In genomic region chr17:36846410-36847292, GRCh38 we compare ENCODE assay signal across 20 cellular contexts.
DNase-seq lines count a peak whose midpoint lies in the region.
"Had no signal": no experiment of that assay in that cellular context is flagged by ENCODE, and none has a peak within 500 bp of the region (broad histone marks: within the 10 kb centered on the region; RNA-seq: fewer than 3 reads in every experiment).

No MANE protein-coding gene starts in this region.

- no peak overlapping the region for H3K4me3 Mint-ChIP-seq in activated naive CD4-positive, alpha-beta T cell treated with anti-CD3 and anti-CD28 coated beads, Interleukin-2, amount 50 U/mL, for 24 hours
- H3K4me3 Mint-ChIP-seq: B cell; CD4-positive, alpha-beta T cell had no signal

- peak overlapping the region in 1 of 2 experiments; percentile 9 for H3K4ac ChIP-seq in mesenchymal stem cell (ENCODE audit: low read depth in 1 of 2, low read length in 2 of 2)

- no peak overlapping the region for H3K9ac ChIP-seq in mesenchymal stem cell (ENCODE audit: low read length)

- no peak overlapping the region for H2BK120ac ChIP-seq in mesenchymal stem cell (ENCODE audit: low read depth, low read length)

- 74% methylated on average over 13 of the region's 14 CpGs for WGBS in mesenchymal stem cell

- H3K4me3 ChIP-seq in SJSA1 (no peak overlapping the region), mesenchymal stem cell (ENCODE audit: insufficient read depth in 1 of 2, low read depth in 1 of 2, low read length in 2 of 2) (no peak overlapping the region)
- H3K4me3 ChIP-seq: K562, MG63 had no signal

- H3K4me1 ChIP-seq in SJSA1 (replicated peaks): peaks cover 41% of the 10 kb centered on the region
- peaks cover 31% of the 10 kb centered on the region for H3K4me1 ChIP-seq in mesenchymal stem cell (ENCODE audit: control insufficient read depth, insufficient read depth, low read depth, low read length)

- H3K27me3 ChIP-seq in SJSA1 (replicated peaks) (no peaks in the 10 kb centered on the region), mesenchymal stem cell (ENCODE audit: control insufficient read depth in 1 of 2, insufficient read depth in 1 of 2, low read length in 2 of 2) (peaks cover 8 to 59% of the 10 kb centered on the region in 2 experiments)
- H3K27me3 ChIP-seq: MG63 had no signal

- H4K8ac ChIP-seq in mesenchymal stem cell (ENCODE audit: low read length): no peak overlapping the region

- H3K27ac Mint-ChIP-seq in activated naive CD4-positive, alpha-beta T cell treated with anti-CD3 and anti-CD28 coated beads, Interleukin-2, amount 50 U/mL, for 24 hours: peak overlapping the region; percentile 48
- H3K27ac Mint-ChIP-seq: B cell; CD4-positive, alpha-beta T cell had no signal

- H2BK5ac ChIP-seq in mesenchymal stem cell (ENCODE audit: low read depth, low read length, poor library complexity, severe bottlenecking): no peak overlapping the region

- no peak for DNase-seq in activated naive CD4-positive, alpha-beta T cell treated with Interleukin-2 at 50 U/mL for 16 hours
- DNase-seq in SJSA1 (ENCODE audit: low read depth in 1 of 2, low spot score in 2 of 2) (no peak), mesenchymal stem cell (no peak), posterior vena cava (ENCODE audit: low spot score) (peak; percentile 60), globus pallidus (ENCODE audit: low spot score) (no peak)
- no peak for DNase-seq in stimulated activated naive CD4-positive, alpha-beta T cell (lab: John Stamatoyannopoulos, UW)
- DNase-seq in activated CD4-positive, alpha-beta T cell treated with anti-CD3 and anti-CD28 coated beads, Interleukin-2, amount 50 U/mL, for 1 hour: no peak
- DNase-seq: CD4-positive, alpha-beta T cell; COR-L47; DMS 273 treated with DMSO at 0.1 percent for 48 hours; DND-41; MG63; NCI-H1436; NCI-H187 treated with DMSO at 0.1 percent for 48 hours; NCI-H2227 treated with DMSO at 0.1 percent for 48 hours; NCI-H510A treated with DMSO at 0.1 percent for 48 hours; NCI-H774 had no signal

- H3K36me3 Mint-ChIP-seq in activated naive CD4-positive, alpha-beta T cell treated with anti-CD3 and anti-CD28 coated beads, Interleukin-2, amount 50 U/mL, for 24 hours: no peaks in the 10 kb centered on the region

- no peak overlapping the region for H3K4me2 ChIP-seq in mesenchymal stem cell (ENCODE audit: low read length, poor library complexity, severe bottlenecking)

- H2AK5ac ChIP-seq in mesenchymal stem cell (ENCODE audit: low read length, severe bottlenecking): peak overlapping the region; percentile 23

- intact Hi-C loops in posterior vena cava (cut with DNase I): no loop called here

- no peak overlapping the region for H3K18ac ChIP-seq in mesenchymal stem cell (ENCODE audit: low read depth in 1 of 2, low read length in 2 of 2)

- H3K36me3 ChIP-seq in SJSA1 (no peaks in the 10 kb centered on the region), mesenchymal stem cell (ENCODE audit: control insufficient read depth in 1 of 2, insufficient read depth in 2 of 2, low read depth in 1 of 2, low read length in 2 of 2) (no peaks in the 10 kb centered on the region)
- H3K36me3 ChIP-seq: MG63 had no signal

- 0 out of 2 replicates have a peak overlapping the region, but pooled peaks have one; percentile 11 for H3K27ac ChIP-seq in SJSA1
- H3K27ac ChIP-seq in mesenchymal stem cell (ENCODE audit: low read length, poor library complexity, severe bottlenecking): no peak overlapping the region

- no peak overlapping the region for H3K23ac ChIP-seq in mesenchymal stem cell (ENCODE audit: low read length in 2 of 2)

- H2BK12ac ChIP-seq in mesenchymal stem cell (ENCODE audit: low read length in 2 of 2): peak overlapping the region in 1 of 2 experiments; percentile 37

- no peaks in the 10 kb centered on the region for H3K79me1 ChIP-seq in mesenchymal stem cell (replicated peaks; ENCODE audit: low read length, poor library complexity, severe bottlenecking)

- no peak overlapping the region for H2BK15ac ChIP-seq in mesenchymal stem cell (ENCODE audit: low read depth, poor library complexity, severe bottlenecking)

- peaks cover 9% of the 10 kb centered on the region for H3K27me3 Mint-ChIP-seq in activated naive CD4-positive, alpha-beta T cell treated with anti-CD3 and anti-CD28 coated beads, Interleukin-2, amount 50 U/mL, for 24 hours

- no peaks in the 10 kb centered on the region for H3K9me3 Mint-ChIP-seq in activated naive CD4-positive, alpha-beta T cell treated with anti-CD3 and anti-CD28 coated beads, Interleukin-2, amount 50 U/mL, for 24 hours
- H3K9me3 Mint-ChIP-seq: CD4-positive, alpha-beta T cell had no signal

- H4K91ac ChIP-seq in mesenchymal stem cell (ENCODE audit: low read length): no peak overlapping the region

- no peak overlapping the region for H2AFZ ChIP-seq in mesenchymal stem cell (ENCODE audit: low read depth, low read length)

- no peaks in the 10 kb centered on the region for H3K4me1 Mint-ChIP-seq in activated naive CD4-positive, alpha-beta T cell treated with anti-CD3 and anti-CD28 coated beads, Interleukin-2, amount 50 U/mL, for 24 hours
- H3K4me1 Mint-ChIP-seq: B cell had no signal

- peak overlapping the region in 1 of 2 experiments; percentile 13 for H3K14ac ChIP-seq in mesenchymal stem cell (ENCODE audit: low read length in 2 of 2)

- H3K9me3 ChIP-seq in SJSA1 (replicated peaks): no peaks in the 10 kb centered on the region
- H3K9me3 ChIP-seq in mesenchymal stem cell (ENCODE audit: control insufficient read depth, low read length): no peaks in the 10 kb centered on the region
- H3K9me3 ChIP-seq: MG63 had no signal
